In the genomic region with DNA sequence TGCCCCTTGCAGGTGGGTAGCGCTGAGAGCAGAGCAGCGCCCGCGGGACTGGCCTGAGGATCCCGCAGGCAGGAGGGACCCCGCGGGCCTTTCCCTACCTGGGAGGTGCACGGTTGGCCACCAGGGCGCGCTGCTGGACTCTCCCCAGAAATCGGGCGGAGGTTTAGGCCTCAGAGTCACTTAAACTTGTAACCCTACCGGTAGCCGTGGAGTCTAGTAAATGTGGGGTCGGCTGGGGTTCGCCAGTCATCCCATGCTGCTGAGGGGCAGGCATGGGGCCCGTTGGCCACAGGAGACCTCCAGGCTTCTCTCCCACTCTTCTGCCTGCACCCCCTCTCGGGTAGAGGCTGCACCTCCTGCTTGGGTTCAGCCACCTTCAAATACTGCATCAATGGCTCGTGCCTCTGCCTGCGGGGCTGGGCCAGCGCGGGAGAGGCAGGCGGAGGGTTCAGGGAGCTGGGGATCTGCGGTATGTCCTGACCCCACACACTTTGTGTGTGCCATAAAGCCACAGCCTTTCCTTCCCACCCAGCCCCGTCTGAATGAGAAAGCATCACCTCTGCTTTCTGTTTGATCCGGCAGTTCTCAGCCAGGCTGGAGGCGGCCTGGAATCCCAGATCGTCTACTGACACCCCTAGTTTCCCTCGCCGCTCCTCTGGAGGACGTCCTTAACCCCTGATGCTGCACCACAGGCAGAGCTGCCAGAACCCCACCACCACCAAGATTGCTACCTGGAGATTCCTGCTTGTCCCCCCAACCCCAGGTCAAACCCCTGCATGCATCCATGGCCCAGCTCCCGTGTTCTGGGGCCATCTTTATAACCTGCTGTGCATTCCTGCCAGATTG, we compare ENCODE assay signal across 9 cellular contexts. TPM values are rescaled to one million over a fixed set of nuclear protein-coding genes. Genes with fewer than 3 reads are reported as not detected.
DNase-seq lines count a peak whose midpoint lies in the region; ATAC-seq and TF ChIP-seq lines count a peak whose summit lies in the region.
"Had no signal": no experiment of that assay in that cellular context is flagged by ENCODE, and none has a peak within 500 bp of the region (broad histone marks: within the 10 kb centered on the region; RNA-seq: fewer than 3 reads in every experiment).

No MANE protein-coding gene starts in this region.

- no peaks in the 10 kb centered on the region for H3K36me3 ChIP-seq in upper lobe of right lung

- no peaks in the 10 kb centered on the region for H3K27me3 ChIP-seq in upper lobe of right lung

- peak; percentile 68 for ATAC-seq in GM21528 (IDR thresholded peaks at IDR 0.05; ENCODE audit: low FRiP score, unreplicated experiment)
- peak; percentile 96 for ATAC-seq in activated T-helper 17 cell treated with anti-CD3 and anti-CD28 coated beads, Interleukin-2, amount 50 U/mL, for 72 hours (replicated peaks)
- ATAC-seq in upper lobe of right lung = peak; percentile 93

- H3K27ac Mint-ChIP-seq in activated T-helper 17 cell treated with anti-CD3 and anti-CD28 coated beads, Interleukin-2, amount 50 U/mL, for 72 hours = no peak overlapping the region

- H3K4me1 ChIP-seq in upper lobe of right lung = peaks cover 3% of the 10 kb centered on the region

- no peak overlapping the region for H3K4me3 Mint-ChIP-seq in activated T-helper 17 cell treated with anti-CD3 and anti-CD28 coated beads, Interleukin-2, amount 50 U/mL, for 72 hours

- H3K4me3 ChIP-seq in upper lobe of right lung = no peak overlapping the region

- no peaks in the 10 kb centered on the region for H3K9me3 ChIP-seq in upper lobe of right lung

- intact Hi-C loops in posterior vena cava (cut with DNase I) = loop anchor here in 1 of 2 donors (10.0 kb wide), 1 partner anchor 61 kb away; no protein-coding TSS in a partner anchor
- intact Hi-C loops in upper lobe of right lung (cut with DNase I) = loop anchor here (5.0 kb wide), 1 partner anchor 129 kb away; no protein-coding TSS in a partner anchor

- H3K27me3 Mint-ChIP-seq in activated T-helper 17 cell treated with anti-CD3 and anti-CD28 coated beads, Interleukin-2, amount 50 U/mL, for 72 hours = no peaks in the 10 kb centered on the region

- no peaks in the 10 kb centered on the region for H3K36me3 Mint-ChIP-seq in activated T-helper 17 cell treated with anti-CD3 and anti-CD28 coated beads, Interleukin-2, amount 50 U/mL, for 72 hours (ENCODE audit: low read depth)

- peak; percentile 93 for DNase-seq in DMS 273 (lab: John Stamatoyannopoulos, UW; ENCODE audit: unreplicated experiment)
- peak in 70 of 76 experiments; percentile 27 to 85 (median 68) for DNase-seq in HUDEP-2 (lab: John Stamatoyannopoulos, UW; ENCODE audit: unreplicated experiment in 76 of 76)
- peak; percentile 76 for DNase-seq in RPMI8226
- DNase-seq in globus pallidus (ENCODE audit: low spot score) = peak; percentile 58
- DNase-seq in posterior vena cava (ENCODE audit: low spot score) = peak; percentile 94
- peak; percentile 93 for DNase-seq in upper lobe of right lung

- no peaks in the 10 kb centered on the region for H3K9me3 Mint-ChIP-seq in activated T-helper 17 cell treated with anti-CD3 and anti-CD28 coated beads, Interleukin-2, amount 50 U/mL, for 72 hours

- peak; percentile 87 for TF ChIP-seq CTCF in upper lobe of right lung (IDR thresholded peaks at IDR 0.05)

- H3K4me1 Mint-ChIP-seq in activated T-helper 17 cell treated with anti-CD3 and anti-CD28 coated beads, Interleukin-2, amount 50 U/mL, for 72 hours = no peaks in the 10 kb centered on the region

- no peak overlapping the region for H3K27ac ChIP-seq in upper lobe of right lung

RNA-seq across cellular contexts. Expression of gene GSTM4, which starts 12.3 kb away (rescaled TPM):
- total RNA-seq in activated T-helper 17 cell treated with anti-CD3 and anti-CD28 coated beads, Interleukin-2, amount 50 U/mL, for 72 hours = 10 to 100 TPM; 16.2 to 20.1 TPM
- 10 to 100 TPM; 21.2 to 35.4 TPM for total RNA-seq in posterior vena cava
- total RNA-seq in upper lobe of right lung = 17.2 TPM

RNA-seq across cellular contexts. Expression of gene AMPD2, which starts 24.0 kb away (rescaled TPM):
- 100 to 1,000 TPM in 1 of 2 donors, 10 to 100 TPM in 1; 97.1 to 135 TPM for total RNA-seq in activated T-helper 17 cell treated with anti-CD3 and anti-CD28 coated beads, Interleukin-2, amount 50 U/mL, for 72 hours
- 10 to 100 TPM; 33.8 to 39.4 TPM for total RNA-seq in posterior vena cava
- 56.9 TPM for total RNA-seq in upper lobe of right lung

RNA-seq across cellular contexts. Expression of gene GNAT2, which starts 24.2 kb away (rescaled TPM):
- total RNA-seq in activated T-helper 17 cell treated with anti-CD3 and anti-CD28 coated beads, Interleukin-2, amount 50 U/mL, for 72 hours = under 1 TPM; 0.32 to 0.54 TPM
- total RNA-seq in posterior vena cava (not detected), upper lobe of right lung (not detected)
- total RNA-seq: T-helper 2 cell treated with Interferon-gamma antibody and Interleukin-4, amounts not matched to agents 100 ng/mL and 5 ng/mL, for 36 hours had no signal

RNA-seq across cellular contexts. Expression of gene GSTM2, which starts 24.2 kb away (rescaled TPM):
- total RNA-seq in activated T-helper 17 cell treated with anti-CD3 and anti-CD28 coated beads, Interleukin-2, amount 50 U/mL, for 72 hours = 10 to 100 TPM; 18.5 to 27.5 TPM
- total RNA-seq in posterior vena cava (10 to 100 TPM; 29.2 to 45.9 TPM), upper lobe of right lung (37.3 TPM)

RNA-seq across cellular contexts. Expression of gene GSTM1, which starts 44.0 kb away (rescaled TPM):
- 10 to 100 TPM in 1 of 2 donors, not detected in 1; 86.5 TPM for total RNA-seq in activated T-helper 17 cell treated with anti-CD3 and anti-CD28 coated beads, Interleukin-2, amount 50 U/mL, for 72 hours
- total RNA-seq in posterior vena cava (not detected), upper lobe of right lung (not detected)
